35 cellular contexts compared by ENCODE assay signal in the genomic region with DNA sequence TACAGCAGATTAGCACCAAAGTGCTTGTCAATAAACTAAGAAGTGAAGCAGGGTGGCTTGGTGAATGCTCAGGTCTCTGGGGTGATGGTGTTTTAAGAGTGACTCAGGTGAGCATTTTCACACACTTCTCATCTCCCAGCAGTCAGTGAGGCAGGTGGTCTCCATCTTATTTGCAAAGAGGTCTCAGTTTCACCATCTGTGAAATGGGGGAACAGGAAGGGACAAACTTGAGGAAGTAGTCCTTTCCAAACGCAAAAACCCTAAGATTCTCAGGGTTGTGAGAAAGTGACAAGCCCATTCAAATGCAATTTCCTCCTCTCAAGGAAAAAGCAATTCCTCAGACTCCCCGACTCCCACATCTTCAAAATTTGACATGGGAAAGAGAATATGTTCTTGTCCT. TPM values are rescaled to one million over a fixed set of nuclear protein-coding genes. Genes with fewer than 3 reads are reported as not detected.
"Had no signal": no experiment of that assay in that cellular context is flagged by ENCODE, and none has a peak within 500 bp of the region (broad histone marks: within the 10 kb centered on the region; RNA-seq: fewer than 3 reads in every experiment).

No MANE protein-coding gene starts in this region.

- ATAC-seq: activated CD4-positive, alpha-beta T cell treated with anti-CD3 and anti-CD28 coated beads for 36 hours; activated CD4-positive, CD25-positive, alpha-beta regulatory T cell treated with anti-CD3 and anti-CD28 coated beads, Interleukin-2, amount 50 U/mL, for 24 hours; activated CD8-positive, alpha-beta memory T cell treated with anti-CD3 and anti-CD28 coated beads, Interleukin-2, amount 10 ng/mL, durations not matched to agents 7 days and 5 days; activated CD8-positive, alpha-beta T cell treated with anti-CD3 and anti-CD28 coated beads, Interleukin-2, amount 10 ng/mL, durations not matched to agents 7 days and 5 days; activated naive CD8-positive, alpha-beta T cell treated with anti-CD3 and anti-CD28 coated beads, Interleukin-2, amount 50 U/mL, for 24 hours had no signal

- H3K27ac Mint-ChIP-seq: activated CD4-positive, alpha-beta memory T cell treated with anti-CD3 and anti-CD28 coated beads, Interleukin-2, amount 10 ng/mL, durations not matched to agents 7 days and 5 days; activated CD4-positive, alpha-beta T cell treated with anti-CD3 and anti-CD28 coated beads for 36 hours; activated CD4-positive, alpha-beta T cell treated with anti-CD3 and anti-CD28 coated beads, Interleukin-2, amount 10 ng/mL, durations not matched to agents 7 days and 5 days; activated CD8-positive, alpha-beta memory T cell treated with anti-CD3 and anti-CD28 coated beads, Interleukin-2, amount 10 ng/mL, durations not matched to agents 7 days and 5 days; activated naive CD4-positive, alpha-beta T cell treated with anti-CD3 and anti-CD28 coated beads, Interleukin-2, amount 50 U/mL, for 24 hours; activated naive CD8-positive, alpha-beta T cell; activated naive CD8-positive, alpha-beta T cell treated with anti-CD3 and anti-CD28 coated beads, Interleukin-2, amount 10 ng/mL, durations not matched to agents 7 days and 5 days; activated naive CD8-positive, alpha-beta T cell treated with anti-CD3 and anti-CD28 coated beads, Interleukin-2, amount 50 U/mL, for 24 hours; activated T-cell treated with anti-CD3 and anti-CD28 coated beads, Interleukin-2, amount 50 U/mL, for 24 hours; activated T-helper 2 cell treated with anti-CD3 and anti-CD28 coated beads, Interferon-gamma antibody, Interleukin-2, Interleukin-4, amounts not matched to agents 10 μg/mL and 5 μg/mL and 100 μg/mL, durations not matched to agents 14 hours and 24 hours and 36 hours; brain; T-helper 1 cell treated with Interleukin-12 subunit alpha and Interleukin-12 subunit beta and Interleukin-4 antibody, amounts not matched to agents 30 μg/mL and 1 μg/mL, for 36 hours; T-helper 2 cell treated with Interferon-gamma antibody and Interleukin-4, amounts not matched to agents 5 μg/mL and 100 μg/mL, for 36 hours had no signal

- FAIRE-seq: TTC549 had no signal

- H3K4me3 ChIP-seq: ascending aorta had no signal

- H3K27me3 ChIP-seq: ascending aorta had no signal

- DNase-seq: activated CD4-positive, alpha-beta memory T cell treated with anti-CD3 and anti-CD28 coated beads, Interleukin-2, amount 10 ng/mL, durations not matched to agents 7 days and 5 days; activated CD4-positive, alpha-beta T cell treated with anti-CD3 and anti-CD28 coated beads for 1 hour; activated CD4-positive, alpha-beta T cell treated with anti-CD3 and anti-CD28 coated beads for 36 hours; activated CD4-positive, alpha-beta T cell treated with anti-CD3 and anti-CD28 coated beads for 48 hours; activated CD4-positive, alpha-beta T cell treated with anti-CD3 and anti-CD28 coated beads, Interleukin-2, amount 10 ng/mL, durations not matched to agents 7 days and 5 days; activated CD4-positive, alpha-beta T cell treated with anti-CD3 and anti-CD28 coated beads, Interleukin-2, amount 50 U/mL, for 48 hours; activated CD4-positive, CD25-positive, alpha-beta regulatory T cell; activated CD8-positive, alpha-beta memory T cell treated with anti-CD3 and anti-CD28 coated beads for 24 hours; activated CD8-positive, alpha-beta memory T cell treated with anti-CD3 and anti-CD28 coated beads, Interleukin-2, amount 10 ng/mL, durations not matched to agents 7 days and 5 days; activated CD8-positive, alpha-beta memory T cell treated with anti-CD3 and anti-CD28 coated beads, Interleukin-2, amount 50 U/mL, for 48 hours; activated CD8-positive, alpha-beta T cell treated with anti-CD3 and anti-CD28 coated beads, Interleukin-2, amount 10 ng/mL, durations not matched to agents 7 days and 5 days; activated effector memory CD4-positive, alpha-beta T cell treated with Interleukin-2 at 50 U/mL for 16 hours; activated gamma-delta T cell; activated naive CD4-positive, alpha-beta T cell treated with anti-CD3 and anti-CD28 coated beads, Interleukin-2, amount 10 ng/mL, durations not matched to agents 7 days and 5 days; activated naive CD4-positive, alpha-beta T cell treated with Interleukin-2 at 50 U/mL for 16 hours; activated naive CD8-positive, alpha-beta T cell treated with anti-CD3 and anti-CD28 coated beads, Interleukin-2, amount 10 ng/mL, durations not matched to agents 7 days and 5 days; activated naive CD8-positive, alpha-beta T cell treated with anti-CD3 and anti-CD28 coated beads, Interleukin-2, amount 50 U/mL, for 24 hours; activated T-cell treated with anti-CD3 and anti-CD28 coated beads, Interleukin-2, amount 50 U/mL, for 24 hours; activated T-cell treated with anti-CD3 and anti-CD28 coated beads, Interleukin-2, amount 50 U/mL, for 48 hours; amygdala; anterior cingulate cortex; central memory CD4-positive, alpha-beta T cell; T-helper 1 cell; T-helper 2 cell; T-helper 9 cell had no signal

- H3K9me3 Mint-ChIP-seq: activated CD4-positive, alpha-beta memory T cell treated with anti-CD3 and anti-CD28 coated beads, Interleukin-2, amount 10 ng/mL, durations not matched to agents 7 days and 5 days; activated CD4-positive, alpha-beta T cell treated with anti-CD3 and anti-CD28 coated beads, Interleukin-2, amount 10 ng/mL, durations not matched to agents 7 days and 5 days; activated naive CD4-positive, alpha-beta T cell treated with anti-CD3 and anti-CD28 coated beads, Interleukin-2, amount 10 ng/mL, durations not matched to agents 7 days and 5 days; activated naive CD4-positive, alpha-beta T cell treated with anti-CD3 and anti-CD28 coated beads, Interleukin-2, amount 50 U/mL, for 24 hours; activated naive CD8-positive, alpha-beta T cell treated with anti-CD3 and anti-CD28 coated beads, Interleukin-2, amount 10 ng/mL, durations not matched to agents 7 days and 5 days; activated naive CD8-positive, alpha-beta T cell treated with anti-CD3 and anti-CD28 coated beads, Interleukin-2, amount 50 U/mL, for 24 hours; activated T-cell treated with anti-CD3 and anti-CD28 coated beads, Interleukin-2, amount 50 U/mL, for 24 hours; activated T-helper 2 cell treated with anti-CD3 and anti-CD28 coated beads, Interferon-gamma antibody, Interleukin-2, Interleukin-4, amounts not matched to agents 10 μg/mL and 5 μg/mL and 100 μg/mL, durations not matched to agents 14 hours and 24 hours and 36 hours; brain; T-helper 1 cell treated with Interleukin-12 subunit alpha and Interleukin-12 subunit beta and Interleukin-4 antibody, amounts not matched to agents 30 μg/mL and 1 μg/mL, for 36 hours; T-helper 2 cell treated with Interferon-gamma antibody and Interleukin-4, amounts not matched to agents 5 μg/mL and 100 μg/mL, for 36 hours had no signal

- H3K36me3 Mint-ChIP-seq: activated CD8-positive, alpha-beta memory T cell treated with anti-CD3 and anti-CD28 coated beads, Interleukin-2, amount 10 ng/mL, durations not matched to agents 7 days and 5 days; activated naive CD4-positive, alpha-beta T cell treated with anti-CD3 and anti-CD28 coated beads, Interleukin-2, amount 10 ng/mL, durations not matched to agents 7 days and 5 days; activated naive CD4-positive, alpha-beta T cell treated with anti-CD3 and anti-CD28 coated beads, Interleukin-2, amount 50 U/mL, for 24 hours; activated naive CD8-positive, alpha-beta T cell; activated naive CD8-positive, alpha-beta T cell treated with anti-CD3 and anti-CD28 coated beads, Interleukin-2, amount 10 ng/mL, durations not matched to agents 7 days and 5 days; brain had no signal

- H3K9me3 ChIP-seq: ascending aorta had no signal

- H3K4me3 Mint-ChIP-seq: activated CD4-positive, alpha-beta memory T cell treated with anti-CD3 and anti-CD28 coated beads, Interleukin-2, amount 10 ng/mL, durations not matched to agents 7 days and 5 days; activated CD4-positive, alpha-beta T cell treated with anti-CD3 and anti-CD28 coated beads for 36 hours; activated CD4-positive, alpha-beta T cell treated with anti-CD3 and anti-CD28 coated beads, Interleukin-2, amount 10 ng/mL, durations not matched to agents 7 days and 5 days; activated CD8-positive, alpha-beta memory T cell treated with anti-CD3 and anti-CD28 coated beads, Interleukin-2, amount 10 ng/mL, durations not matched to agents 7 days and 5 days; activated CD8-positive, alpha-beta T cell treated with anti-CD3 and anti-CD28 coated beads, Interleukin-2, amount 10 ng/mL, durations not matched to agents 7 days and 5 days; activated naive CD4-positive, alpha-beta T cell treated with anti-CD3 and anti-CD28 coated beads, Interleukin-2, amount 10 ng/mL, durations not matched to agents 7 days and 5 days; activated naive CD4-positive, alpha-beta T cell treated with anti-CD3 and anti-CD28 coated beads, Interleukin-2, amount 50 U/mL, for 24 hours; activated naive CD8-positive, alpha-beta T cell; activated naive CD8-positive, alpha-beta T cell treated with anti-CD3 and anti-CD28 coated beads, Interleukin-2, amount 10 ng/mL, durations not matched to agents 7 days and 5 days; activated naive CD8-positive, alpha-beta T cell treated with anti-CD3 and anti-CD28 coated beads, Interleukin-2, amount 50 U/mL, for 24 hours; activated T-cell treated with anti-CD3 and anti-CD28 coated beads, Interleukin-2, amount 50 U/mL, for 24 hours; brain; T-helper 1 cell treated with Interleukin-12 subunit alpha and Interleukin-12 subunit beta and Interleukin-4 antibody, amounts not matched to agents 30 μg/mL and 1 μg/mL, for 36 hours; T-helper 2 cell treated with Interferon-gamma antibody and Interleukin-4, amounts not matched to agents 5 μg/mL and 100 μg/mL, for 36 hours had no signal

- H3K27ac ChIP-seq: ascending aorta, VCaP had no signal

RNA-seq across cellular contexts. Expression of a gene that starts 54.1 kb away (rescaled TPM):
- total RNA-seq: activated CD4-positive, alpha-beta memory T cell treated with anti-CD3 and anti-CD28 coated beads, Interleukin-2, amount 10 ng/mL, durations not matched to agents 7 days and 5 days; activated CD4-positive, alpha-beta T cell treated with anti-CD3 and anti-CD28 coated beads for 36 hours; activated CD4-positive, alpha-beta T cell treated with anti-CD3 and anti-CD28 coated beads, Interleukin-2, amount 10 ng/mL, durations not matched to agents 7 days and 5 days; activated CD8-positive, alpha-beta memory T cell treated with anti-CD3 and anti-CD28 coated beads, Interleukin-2, amount 10 ng/mL, durations not matched to agents 7 days and 5 days; activated T-helper 2 cell treated with anti-CD3 and anti-CD28 coated beads, Interferon-gamma antibody, Interleukin-2, Interleukin-4, amounts not matched to agents 10 μg/mL and 5 μg/mL and 100 μg/mL, durations not matched to agents 14 hours and 24 hours and 36 hours had no signal
